In genomic region chr11:63608353-63609345, GRCh38 we compare ENCODE assay signal across 10 cellular contexts. TPM values are rescaled to one million over a fixed set of nuclear protein-coding genes. Genes with fewer than 3 reads are reported as not detected.
A peak's percentile ranks its signal among the peaks of the same experiment; 100 is the strongest.
DNase-seq lines count a peak whose midpoint lies in the region; ATAC-seq and TF ChIP-seq lines count a peak whose summit lies in the region.
"Had no signal": no experiment of that assay in that cellular context is flagged by ENCODE, and none has a peak within 500 bp of the region (broad histone marks: within the 10 kb centered on the region; RNA-seq: fewer than 3 reads in every experiment).

No MANE protein-coding gene starts in this region.

- peaks cover 22% of the 10 kb centered on the region for H3K4me1 Mint-ChIP-seq in activated T-helper 17 cell treated with anti-CD3 and anti-CD28 coated beads, Interleukin-2, amount 50 U/mL, for 72 hours

- H3K36me3 ChIP-seq in gastrocnemius medialis, result no peaks in the 10 kb centered on the region

- in situ Hi-C loops in gastrocnemius medialis (cut with MboI; ENCODE audit: low sequenced_read_pairs in 4 of 4), result no loop called here

- ATAC-seq in activated T-helper 17 cell treated with anti-CD3 and anti-CD28 coated beads, Interleukin-2, amount 50 U/mL, for 72 hours (replicated peaks), result peak; percentile 70
- ATAC-seq in gastrocnemius medialis, result no peak
- no peak for ATAC-seq in HG02840 (IDR thresholded peaks at IDR 0.05; ENCODE audit: low FRiP score, unreplicated experiment)
- ATAC-seq: SK-N-SH treated with all-trans-retinoic acid at 6 μM for 48 hours had no signal

- H3K27ac Mint-ChIP-seq in activated T-helper 17 cell treated with anti-CD3 and anti-CD28 coated beads, Interleukin-2, amount 50 U/mL, for 72 hours, result peak overlapping the region; percentile 79

- no peaks in the 10 kb centered on the region for H3K9me3 Mint-ChIP-seq in activated T-helper 17 cell treated with anti-CD3 and anti-CD28 coated beads, Interleukin-2, amount 50 U/mL, for 72 hours

- peaks cover 46% of the 10 kb centered on the region in 2 donors for H3K4me1 ChIP-seq in gastrocnemius medialis

- no peaks in the 10 kb centered on the region for H3K27me3 Mint-ChIP-seq in activated T-helper 17 cell treated with anti-CD3 and anti-CD28 coated beads, Interleukin-2, amount 50 U/mL, for 72 hours

- peak; percentile 83 for DNase-seq in Daoy (ENCODE audit: low read depth)
- peak; percentile 61 for DNase-seq in fibroblast of pulmonary artery (ENCODE audit: low read depth)
- no peak for DNase-seq in gastrocnemius medialis
- no peak for DNase-seq in NCI-H446 treated with DMSO at 0.1 percent for 48 hours (lab: John Stamatoyannopoulos, UW)
- DNase-seq in NCI-H1048 (lab: John Stamatoyannopoulos, UW), result no peak
- no peak for DNase-seq in stimulated activated naive CD4-positive, alpha-beta T cell (lab: John Stamatoyannopoulos, UW)
- DNase-seq: activated T-cell treated with anti-CD3 and anti-CD28 coated beads for 4 hours had no signal

- intact Hi-C loops in gastrocnemius medialis (cut with DNase I; ENCODE audit: low total_unique reads), result no loop called here

- TF ChIP-seq CTCF in fibroblast of pulmonary artery (IDR thresholded peaks at IDR 0.05; ENCODE audit: low read length, missing control alignments) (no peak), gastrocnemius medialis (IDR thresholded peaks at IDR 0.05 in 4 of 5, conservative IDR thresholded peaks at IDR 0.05 in 1 of 5) (no peak)

- no peaks in the 10 kb centered on the region for H3K27me3 ChIP-seq in gastrocnemius medialis

- no peaks in the 10 kb centered on the region for H3K36me3 Mint-ChIP-seq in activated T-helper 17 cell treated with anti-CD3 and anti-CD28 coated beads, Interleukin-2, amount 50 U/mL, for 72 hours (ENCODE audit: low read depth)

- H3K4me3 Mint-ChIP-seq in activated T-helper 17 cell treated with anti-CD3 and anti-CD28 coated beads, Interleukin-2, amount 50 U/mL, for 72 hours, result peak overlapping the region; percentile 36

- no peak for TF ChIP-seq POLR2A in gastrocnemius medialis (IDR thresholded peaks at IDR 0.05)

- peak overlapping the region; percentile 85 to 99 (median 94) for H3K27ac ChIP-seq in gastrocnemius medialis

- no peaks in the 10 kb centered on the region for H3K9me3 ChIP-seq in gastrocnemius medialis

- H3K4me3 ChIP-seq in fibroblast of pulmonary artery (replicated peaks; ENCODE audit: low read depth, low read length), result no peak overlapping the region
- no peak overlapping the region for H3K4me3 ChIP-seq in gastrocnemius medialis

RNA-seq across cellular contexts. Expression of gene PLAAT3, which starts 5.6 kb away (rescaled TPM):
- 24.3 and 30.3 TPM in 2 replicates for total RNA-seq in Daoy (2014; rRNA removed; shearing (Covaris generic))
- total RNA-seq in activated T-helper 17 cell treated with anti-CD3 and anti-CD28 coated beads, Interleukin-2, amount 50 U/mL, for 72 hours, result 1 to 10 TPM; 5.4 to 7.6 TPM
- total RNA-seq in gastrocnemius medialis, result 10 to 100 TPM; 58.0 to 76.5 (median 67.5) TPM

RNA-seq across cellular contexts. Expression of gene PLAAT2, which starts 45.5 kb away (rescaled TPM):
- 4.1 TPM in 1 of 2 replicates, not detected in the other for total RNA-seq in Daoy (2014; rRNA removed; shearing (Covaris generic))
- not detected for total RNA-seq in activated T-helper 17 cell treated with anti-CD3 and anti-CD28 coated beads, Interleukin-2, amount 50 U/mL, for 72 hours
- total RNA-seq in gastrocnemius medialis, result not detected

Comparison
In these comparisons a context has a peak if more than half of its experiments do, and no peak if none do; other contexts are left out.
1. DNase-seq: peak in Daoy (single experiment) and fibroblast of pulmonary artery (single experiment); none in gastrocnemius medialis (0 of 2), NCI-H446 treated with DMSO at 0.1 percent for 48 hours (single experiment), NCI-H1048 (single experiment) and stimulated activated naive CD4-positive, alpha-beta T cell (0 of 6).